Comparison of ENCODE assay signal across 16 cellular contexts in the genomic region with DNA sequence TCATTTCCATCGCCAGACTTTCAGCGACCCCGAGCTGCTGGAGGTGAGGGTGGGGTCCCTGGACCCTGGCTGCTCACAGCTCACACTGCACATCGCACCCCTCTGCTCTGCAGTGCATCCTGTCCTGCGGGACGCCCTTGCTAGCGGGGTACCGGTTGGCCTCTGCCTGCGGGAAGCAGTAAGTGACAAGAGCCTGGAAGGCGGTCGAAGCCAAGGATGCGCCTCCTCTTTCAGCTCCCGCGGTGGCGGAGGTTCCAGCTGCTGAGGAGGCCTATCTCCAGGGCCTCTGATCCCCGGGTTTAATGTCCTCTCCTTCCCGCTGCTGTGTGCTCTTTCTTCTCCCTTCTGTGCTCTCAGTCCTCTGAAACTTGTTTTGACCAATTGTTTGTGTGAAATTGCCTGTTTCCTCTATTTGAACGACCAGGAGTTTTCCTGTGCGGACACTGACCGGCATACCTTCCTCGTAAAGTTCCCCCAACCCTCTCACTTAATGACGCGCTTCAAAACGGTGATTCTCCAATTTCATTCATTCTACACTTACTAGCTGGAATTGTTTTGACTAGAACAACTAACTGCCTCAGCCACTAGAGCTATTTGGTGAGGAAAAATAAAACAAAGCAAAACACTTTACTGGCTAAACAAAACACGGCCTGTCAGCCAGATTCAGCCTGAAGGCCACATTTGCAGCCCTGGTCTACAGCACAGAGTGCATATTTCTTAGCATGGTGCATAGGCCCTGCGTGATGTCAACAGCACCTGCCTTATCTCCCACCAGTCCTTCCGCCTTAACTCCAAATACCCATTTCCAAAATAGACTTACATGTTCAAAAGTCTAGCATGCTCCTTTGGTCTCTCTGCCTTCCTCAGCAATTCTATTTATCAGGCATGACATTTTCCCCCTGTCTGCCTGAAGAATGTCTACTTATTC. TPM values are rescaled to one million over a fixed set of nuclear protein-coding genes. Genes with fewer than 3 reads are reported as not detected.
"Had no signal": no experiment of that assay in that cellular context is flagged by ENCODE, and none has a peak within 500 bp of the region (broad histone marks: within the 10 kb centered on the region; RNA-seq: fewer than 3 reads in every experiment).

No MANE protein-coding gene starts in this region.

- DNase-seq: activated CD4-positive, alpha-beta T cell treated with anti-CD3 and anti-CD28 coated beads, Interleukin-2, amount 10 ng/mL, durations not matched to agents 24 days and 14 days; activated naive CD4-positive, alpha-beta T cell; heart right ventricle; kidney glomerular epithelial cell; naive B cell; stimulated activated CD4-positive, alpha-beta T cell treated with anti-CD3 and anti-CD28 coated beads, Interleukin-4, amount 100 ng/mL, for 4 hours; stimulated activated naive CD8-positive, alpha-beta T cell treated with anti-CD3 and anti-CD28 coated beads, Interleukin-15, amount 100 ng/mL, for 72 hours; T-cell; T1000 had no signal

- H3K4me1 ChIP-seq: ascending aorta, heart right ventricle had no signal

- ATAC-seq: heart right ventricle; stimulated activated naive CD8-positive, alpha-beta T cell treated with anti-CD3 and anti-CD28 coated beads, Interleukin-15, amount 100 ng/mL, for 72 hours; T-cell had no signal

- H3K36me3 ChIP-seq: ascending aorta, heart right ventricle, thoracic aorta had no signal

- H3K4me3 ChIP-seq: ascending aorta, heart right ventricle, lung, thoracic aorta had no signal

- H3K27me3 ChIP-seq: ascending aorta had no signal

- H3K9me3 ChIP-seq: ascending aorta, heart right ventricle, thoracic aorta had no signal

- H3K27ac ChIP-seq: ascending aorta, heart right ventricle, thoracic aorta, VCaP had no signal

RNA-seq across cellular contexts. Expression of gene MGAT4D, which starts 28.0 kb away (rescaled TPM):
- total RNA-seq: activated CD4-positive, alpha-beta T cell treated with anti-CD3 and anti-CD28 coated beads, Interleukin-2, amount 10 ng/mL, durations not matched to agents 24 days and 14 days; activated T-helper 1 cell treated with anti-CD3 and anti-CD28 coated beads, Interleukin-12 subunit alpha, Interleukin-12 subunit beta, Interleukin-2, Interleukin-4 antibody, amounts not matched to agents 30 ng/mL and 10 ng/mL and 1 ng/mL, durations not matched to agents 14 hours and 24 hours and 36 hours; ascending aorta; frontal cortex; heart right ventricle; skeletal muscle tissue; T-cell; thoracic aorta had no signal

RNA-seq across cellular contexts. Expression of gene CLGN, which starts 42.6 kb away (rescaled TPM):
- total RNA-seq: activated CD4-positive, alpha-beta T cell treated with anti-CD3 and anti-CD28 coated beads, Interleukin-2, amount 10 ng/mL, durations not matched to agents 24 days and 14 days; activated T-helper 1 cell treated with anti-CD3 and anti-CD28 coated beads, Interleukin-12 subunit alpha, Interleukin-12 subunit beta, Interleukin-2, Interleukin-4 antibody, amounts not matched to agents 30 ng/mL and 10 ng/mL and 1 ng/mL, durations not matched to agents 14 hours and 24 hours and 36 hours; ascending aorta had no signal
